ENCODE assay signal across 19 cellular contexts in genomic region chr5:115497200-115497599, GRCh38.
"Had no signal": no experiment of that assay in that cellular context is flagged by ENCODE, and none has a peak within 500 bp of the region (broad histone marks: within the 10 kb centered on the region; RNA-seq: fewer than 3 reads in every experiment).

No MANE protein-coding gene starts in this region.

- H3K9me3 Mint-ChIP-seq: natural killer cell treated with Interleukin-12 subunit alpha and Interleukin-12 subunit beta and Interleukin-15 and Interleukin-18, amount 100 ng/mL, for 72 hours; stimulated activated effector memory CD8-positive, alpha-beta T cell treated with anti-CD3 and anti-CD28 coated beads, Interleukin-12 subunit alpha, Interleukin-12 subunit beta, amount 100 ng/mL, for 72 hours had no signal

- H3K36me3 Mint-ChIP-seq: activated naive CD8-positive, alpha-beta T cell treated with anti-CD3 and anti-CD28 coated beads for 36 hours; memory B cell; natural killer cell treated with Interleukin-12 subunit alpha and Interleukin-12 subunit beta and Interleukin-15 and Interleukin-18, amount 100 ng/mL, for 72 hours; stimulated activated effector memory CD8-positive, alpha-beta T cell treated with anti-CD3 and anti-CD28 coated beads, Interleukin-12 subunit alpha, Interleukin-12 subunit beta, amount 100 ng/mL, for 72 hours had no signal

- H3K4me1 Mint-ChIP-seq: activated naive CD8-positive, alpha-beta T cell treated with anti-CD3 and anti-CD28 coated beads for 36 hours had no signal

- H3K4me3 Mint-ChIP-seq: activated naive CD8-positive, alpha-beta T cell treated with anti-CD3 and anti-CD28 coated beads for 36 hours; memory B cell; natural killer cell treated with Interleukin-12 subunit alpha and Interleukin-12 subunit beta and Interleukin-15 and Interleukin-18, amount 100 ng/mL, for 72 hours; stimulated activated effector memory CD8-positive, alpha-beta T cell treated with anti-CD3 and anti-CD28 coated beads, Interleukin-12 subunit alpha, Interleukin-12 subunit beta, amount 100 ng/mL, for 72 hours; T-helper 17 cell had no signal

- ATAC-seq: foreskin keratinocyte; natural killer cell treated with Interleukin-12 subunit alpha and Interleukin-12 subunit beta and Interleukin-15 and Interleukin-18, amount 100 ng/mL, for 72 hours; right lobe of liver; stimulated activated effector memory CD8-positive, alpha-beta T cell treated with anti-CD3 and anti-CD28 coated beads, Interleukin-12 subunit alpha, Interleukin-12 subunit beta, amount 100 ng/mL, for 72 hours; T-helper 17 cell had no signal

- DNase-seq: activated CD4-positive, alpha-beta T cell treated with anti-CD3 and anti-CD28 coated beads for 4 hours; activated CD4-positive, alpha-beta T cell treated with anti-CD3 and anti-CD28 coated beads, Interleukin-2, amount 50 U/mL, for 48 hours; activated CD4-positive, CD25-positive, alpha-beta regulatory T cell; activated CD8-positive, alpha-beta memory T cell treated with anti-CD3 and anti-CD28 coated beads, Interleukin-2, amount 50 U/mL, for 48 hours; activated naive CD4-positive, alpha-beta T cell treated with Interleukin-2 at 50 U/mL for 16 hours; activated naive CD8-positive, alpha-beta T cell treated with anti-CD3 and anti-CD28 coated beads for 36 hours; activated T-cell treated with anti-CD3 and anti-CD28 coated beads, Interleukin-2, amount 50 U/mL, for 48 hours; effector CD4-positive, alpha-beta T cell; foreskin keratinocyte; hippocampal formation; ovary; right lobe of liver; stimulated activated CD4-positive, alpha-beta T cell treated with anti-CD3 and anti-CD28 coated beads, Interleukin-1b, Interleukin-23, amount 100 ng/mL, for 48 hours; stomach; T-helper 17 cell; transverse colon had no signal

- H3K27ac Mint-ChIP-seq: activated naive CD8-positive, alpha-beta T cell treated with anti-CD3 and anti-CD28 coated beads for 36 hours; memory B cell; natural killer cell treated with Interleukin-12 subunit alpha and Interleukin-12 subunit beta and Interleukin-15 and Interleukin-18, amount 100 ng/mL, for 72 hours; stimulated activated effector memory CD8-positive, alpha-beta T cell treated with anti-CD3 and anti-CD28 coated beads, Interleukin-12 subunit alpha, Interleukin-12 subunit beta, amount 100 ng/mL, for 72 hours; T-helper 17 cell had no signal
